Comparison of ENCODE assay signal across 14 cellular contexts in genomic region chr18:2805970-2806943, GRCh38. TPM values are rescaled to one million over a fixed set of nuclear protein-coding genes. Genes with fewer than 3 reads are reported as not detected.
A peak's percentile ranks its signal among the peaks of the same experiment; 100 is the strongest.
DNase-seq lines count a peak whose midpoint lies in the region; ATAC-seq and TF ChIP-seq lines count a peak whose summit lies in the region.
"Had no signal": no experiment of that assay in that cellular context is flagged by ENCODE, and none has a peak within 500 bp of the region (broad histone marks: within the 10 kb centered on the region; RNA-seq: fewer than 3 reads in every experiment).

No MANE protein-coding gene starts in this region.

- no peak overlapping the region for H3K27ac ChIP-seq in PC-3 (ENCODE audit: low read length)
- no peak overlapping the region for H3K27ac ChIP-seq in CD8-positive, alpha-beta memory T cell (ENCODE audit: low read depth, low read length)
- H3K27ac ChIP-seq: transverse colon had no signal

- H3K27ac Mint-ChIP-seq in activated CD4-positive, alpha-beta T cell treated with anti-CD3 and anti-CD28 coated beads, Interleukin-2, amount 10 ng/mL, durations not matched to agents 24 days and 14 days, result no peak overlapping the region
- no peak overlapping the region for H3K27ac Mint-ChIP-seq in activated CD4-positive, alpha-beta T cell treated with anti-CD3 and anti-CD28 coated beads, Interleukin-2, amount 10 ng/mL, durations not matched to agents 7 days and 5 days
- H3K27ac Mint-ChIP-seq in CD8-positive, alpha-beta memory T cell, result peak overlapping the region in 3 of 8 donors; percentile 19 to 69 (median 44)

- POLR2A ChIA-PET in activated CD4-positive, alpha-beta T cell treated with anti-CD3 and anti-CD28 coated beads, Interleukin-2, amount 10 ng/mL, durations not matched to agents 7 days and 5 days (lab: Charles Lee), result no interaction called here
- POLR2A ChIA-PET in PC-3 (lab: Charles Lee; ENCODE audit: unreplicated experiment), result no interaction called here
- POLR2A ChIA-PET in CD8-positive, alpha-beta memory T cell (lab: Charles Lee), result interaction anchor here (0.6 kb wide), 1 partner anchor 42 kb away, joined by 7 read pairs; no protein-coding TSS in a partner anchor

- H3K9ac ChIP-seq in PC-3 (ENCODE audit: low read length), result no peak overlapping the region
- H3K9ac ChIP-seq in skeletal muscle satellite cell (ENCODE audit: low read depth, low read length), result no peak overlapping the region

- no TSS peak for BruUV-seq in PC-3 (replicated peaks; lab: Mats Ljungman, UMichigan)

- H3K27me3 Mint-ChIP-seq in activated CD4-positive, alpha-beta T cell treated with anti-CD3 and anti-CD28 coated beads, Interleukin-2, amount 10 ng/mL, durations not matched to agents 24 days and 14 days, result peaks cover under 1% of the 10 kb centered on the region
- peaks cover 1% of the 10 kb centered on the region for H3K27me3 Mint-ChIP-seq in activated CD4-positive, alpha-beta T cell treated with anti-CD3 and anti-CD28 coated beads, Interleukin-2, amount 10 ng/mL, durations not matched to agents 7 days and 5 days
- H3K27me3 Mint-ChIP-seq in CD8-positive, alpha-beta memory T cell, result no peaks in the 10 kb centered on the region
- H3K27me3 Mint-ChIP-seq: activated CD4-positive, alpha-beta memory T cell treated with anti-CD3 and anti-CD28 coated beads for 36 hours had no signal

- TF ChIP-seq CTCF in PC-3 (conservative IDR thresholded peaks at IDR 0.05; ENCODE audit: low read depth, low read length), result no peak
- no peak for TF ChIP-seq CTCF in fibroblast of mammary gland (conservative IDR thresholded peaks at IDR 0.05; ENCODE audit: control insufficient read depth, insufficient read depth, low read depth, low read length)

- H3F3A ChIP-seq in PC-3 (ENCODE audit: low read length, unreplicated experiment), result no peaks in the 10 kb centered on the region

- H3K36me3 ChIP-seq in PC-3 (ENCODE audit: low read depth, low read length), result peaks cover 19% of the 10 kb centered on the region
- no peaks in the 10 kb centered on the region for H3K36me3 ChIP-seq in skeletal muscle satellite cell (ENCODE audit: insufficient read depth, low read length)
- H3K36me3 ChIP-seq in CD8-positive, alpha-beta memory T cell (ENCODE audit: insufficient read depth, low read length), result peaks cover 18% of the 10 kb centered on the region

- CTCF ChIA-PET in activated CD4-positive, alpha-beta T cell treated with anti-CD3 and anti-CD28 coated beads, Interleukin-2, amount 10 ng/mL, durations not matched to agents 7 days and 5 days (lab: Charles Lee), result no interaction called here
- CTCF ChIA-PET in PC-3 (lab: Charles Lee), result no interaction called here
- CTCF ChIA-PET in CD8-positive, alpha-beta memory T cell (lab: Charles Lee), result no interaction called here

- H3K4me2 ChIP-seq in PC-3 (ENCODE audit: low read length) (no peak overlapping the region), skeletal muscle satellite cell (ENCODE audit: low read length) (peak overlapping the region; percentile 32)

- H3K9me3 ChIP-seq in PC-3 (ENCODE audit: low read length), result no peaks in the 10 kb centered on the region
- H3K9me3 ChIP-seq in skeletal muscle satellite cell (replicated peaks; ENCODE audit: low read length), result no peaks in the 10 kb centered on the region
- no peaks in the 10 kb centered on the region for H3K9me3 ChIP-seq in CD8-positive, alpha-beta memory T cell (ENCODE audit: low read length)
- H3K9me3 ChIP-seq: transverse colon had no signal

- H3K9me2 ChIP-seq in PC-3 (replicated peaks; ENCODE audit: low read length), result no peaks in the 10 kb centered on the region

- H3K4me3 ChIP-seq in PC-3 (ENCODE audit: low read length) (no peak overlapping the region), fibroblast of mammary gland (ENCODE audit: control insufficient read depth, low read depth, low read length) (no peak overlapping the region), skeletal muscle satellite cell (ENCODE audit: low read length) (no peak overlapping the region)
- no peak overlapping the region for H3K4me3 ChIP-seq in CD8-positive, alpha-beta memory T cell (ENCODE audit: low read length)
- H3K4me3 ChIP-seq: transverse colon had no signal

- peaks cover 3% of the 10 kb centered on the region for H3K4me1 Mint-ChIP-seq in activated CD4-positive, alpha-beta T cell treated with anti-CD3 and anti-CD28 coated beads, Interleukin-2, amount 10 ng/mL, durations not matched to agents 24 days and 14 days
- no peaks in the 10 kb centered on the region for H3K4me1 Mint-ChIP-seq in activated CD4-positive, alpha-beta T cell treated with anti-CD3 and anti-CD28 coated beads, Interleukin-2, amount 10 ng/mL, durations not matched to agents 7 days and 5 days
- H3K4me1 Mint-ChIP-seq in CD8-positive, alpha-beta memory T cell, result no peaks in the 10 kb centered on the region

- H3K9me3 Mint-ChIP-seq in activated CD4-positive, alpha-beta T cell treated with anti-CD3 and anti-CD28 coated beads, Interleukin-2, amount 10 ng/mL, durations not matched to agents 24 days and 14 days, result peaks cover 10% of the 10 kb centered on the region
- peaks cover 7% of the 10 kb centered on the region for H3K9me3 Mint-ChIP-seq in activated CD4-positive, alpha-beta T cell treated with anti-CD3 and anti-CD28 coated beads, Interleukin-2, amount 10 ng/mL, durations not matched to agents 7 days and 5 days
- peaks cover 8 to 13% (median 10%) of the 10 kb centered on the region in 5 donors for H3K9me3 Mint-ChIP-seq in CD8-positive, alpha-beta memory T cell

- no peak overlapping the region for H2AFZ ChIP-seq in PC-3 (ENCODE audit: low read length)

- peaks cover 8% of the 10 kb centered on the region; the same call in 1 of the 2 replicates for H3K4me1 ChIP-seq in PC-3 (ENCODE audit: insufficient read depth, low read length)
- H3K4me1 ChIP-seq in skeletal muscle satellite cell (ENCODE audit: control insufficient read depth, insufficient read depth, low read length), result peaks cover 13% of the 10 kb centered on the region
- H3K4me1 ChIP-seq in CD8-positive, alpha-beta memory T cell (ENCODE audit: insufficient read depth, low read length), result no peaks in the 10 kb centered on the region
- H3K4me1 ChIP-seq: transverse colon had no signal

- no peak overlapping the region for H3K4me3 Mint-ChIP-seq in activated CD4-positive, alpha-beta T cell treated with anti-CD3 and anti-CD28 coated beads, Interleukin-2, amount 10 ng/mL, durations not matched to agents 24 days and 14 days
- H3K4me3 Mint-ChIP-seq in activated CD4-positive, alpha-beta T cell treated with anti-CD3 and anti-CD28 coated beads, Interleukin-2, amount 10 ng/mL, durations not matched to agents 7 days and 5 days, result no peak overlapping the region
- no peak overlapping the region for H3K4me3 Mint-ChIP-seq in CD8-positive, alpha-beta memory T cell
- H3K4me3 Mint-ChIP-seq: activated CD4-positive, alpha-beta memory T cell treated with anti-CD3 and anti-CD28 coated beads for 36 hours had no signal

- ATAC-seq in PC-3, result peak; percentile 91

- intact Hi-C loops in activated CD4-positive, alpha-beta T cell treated with anti-CD3 and anti-CD28 coated beads, Interleukin-2, amount 10 ng/mL, durations not matched to agents 24 days and 14 days (cut with micrococcal nuclease), result no loop called here
- intact Hi-C loops in PC-3 (cut with micrococcal nuclease), result loop anchor here (10.0 kb wide), 1 partner anchor 99 kb away; no protein-coding TSS in a partner anchor

- DNase-seq in activated CD4-positive, alpha-beta T cell treated with anti-CD3 and anti-CD28 coated beads, Interleukin-2, amount 10 ng/mL, durations not matched to agents 24 days and 14 days, result peak; percentile 44
- DNase-seq in activated CD4-positive, alpha-beta T cell treated with anti-CD3 and anti-CD28 coated beads, Interleukin-2, amount 10 ng/mL, durations not matched to agents 7 days and 5 days, result no peak
- DNase-seq in PC-3 (peak; percentile 23), fibroblast of mammary gland (ENCODE audit: low read depth) (peak; percentile 49), pons (ENCODE audit: low spot score) (no peak), GDM1 (lab: John Stamatoyannopoulos, UW) (no peak)
- no peak for DNase-seq in CD8-positive, alpha-beta memory T cell
- DNase-seq: activated CD4-positive, alpha-beta memory T cell treated with anti-CD3 and anti-CD28 coated beads for 36 hours; activated naive CD4-positive, alpha-beta T cell; effector CD4-positive, alpha-beta T cell; mammary epithelial cell; NCI-H1694 treated with DMSO at 0.1 percent for 48 hours; transverse colon had no signal

- H3K79me2 ChIP-seq in PC-3 (ENCODE audit: low read length), result no peaks in the 10 kb centered on the region

- no peaks in the 10 kb centered on the region for H4K20me1 ChIP-seq in PC-3 (ENCODE audit: low read length)

- peaks cover 35% of the 10 kb centered on the region for H3K36me3 Mint-ChIP-seq in activated CD4-positive, alpha-beta T cell treated with anti-CD3 and anti-CD28 coated beads, Interleukin-2, amount 10 ng/mL, durations not matched to agents 24 days and 14 days (ENCODE audit: low read depth)
- peaks cover 49% of the 10 kb centered on the region for H3K36me3 Mint-ChIP-seq in activated CD4-positive, alpha-beta T cell treated with anti-CD3 and anti-CD28 coated beads, Interleukin-2, amount 10 ng/mL, durations not matched to agents 7 days and 5 days (ENCODE audit: low read depth)
- H3K36me3 Mint-ChIP-seq in CD8-positive, alpha-beta memory T cell, result peaks cover 12 to 33% (median 13%) of the 10 kb centered on the region in 3 donors

- H3K27me3 ChIP-seq in PC-3 (ENCODE audit: low read length) (no peaks in the 10 kb centered on the region), skeletal muscle satellite cell (ENCODE audit: control insufficient read depth, insufficient read depth, low read length) (no peaks in the 10 kb centered on the region)
- H3K27me3 ChIP-seq in CD8-positive, alpha-beta memory T cell (ENCODE audit: insufficient read depth, low read length, poor library complexity, severe bottlenecking), result no peaks in the 10 kb centered on the region
- H3K27me3 ChIP-seq: transverse colon had no signal

RNA-seq across cellular contexts. Expression of gene EMILIN2, which starts 40.5 kb away (rescaled TPM):
- total RNA-seq in activated CD4-positive, alpha-beta T cell treated with anti-CD3 and anti-CD28 coated beads, Interleukin-2, amount 10 ng/mL, durations not matched to agents 24 days and 14 days, result 32.4 and 35.5 TPM in 2 replicates
- 10 to 100 TPM; 18.6 to 23.0 TPM for total RNA-seq in activated CD4-positive, alpha-beta T cell treated with anti-CD3 and anti-CD28 coated beads, Interleukin-2, amount 10 ng/mL, durations not matched to agents 7 days and 5 days
- total RNA-seq in PC-3 (2014; rRNA removed), result 17.1 and 24.5 TPM in 2 replicates
- 2.3 and 13.1 TPM in 2 replicates for total RNA-seq in skeletal muscle satellite cell (2012; rRNA removed)
- 10 to 100 TPM; 22.7 to 27.8 TPM for total RNA-seq in CD8-positive, alpha-beta memory T cell
- polyA plus RNA-seq in CD8-positive, alpha-beta memory T cell, result 4.5 TPM

Comparison
In these comparisons a context has a peak if more than half of its experiments do, and no peak if none do; other contexts are left out.
1. DNase-seq: peak in activated CD4-positive, alpha-beta T cell treated with anti-CD3 and anti-CD28 coated beads, Interleukin-2, amount 10 ng/mL, durations not matched to agents 24 days and 14 days (single experiment), PC-3 (single experiment) and fibroblast of mammary gland (single experiment); none in activated CD4-positive, alpha-beta T cell treated with anti-CD3 and anti-CD28 coated beads, Interleukin-2, amount 10 ng/mL, durations not matched to agents 7 days and 5 days (single experiment), pons (single experiment), GDM1 (single experiment) and CD8-positive, alpha-beta memory T cell (0 of 5).